Comparison of ENCODE assay signal across 8 cellular contexts in the genomic region with DNA sequence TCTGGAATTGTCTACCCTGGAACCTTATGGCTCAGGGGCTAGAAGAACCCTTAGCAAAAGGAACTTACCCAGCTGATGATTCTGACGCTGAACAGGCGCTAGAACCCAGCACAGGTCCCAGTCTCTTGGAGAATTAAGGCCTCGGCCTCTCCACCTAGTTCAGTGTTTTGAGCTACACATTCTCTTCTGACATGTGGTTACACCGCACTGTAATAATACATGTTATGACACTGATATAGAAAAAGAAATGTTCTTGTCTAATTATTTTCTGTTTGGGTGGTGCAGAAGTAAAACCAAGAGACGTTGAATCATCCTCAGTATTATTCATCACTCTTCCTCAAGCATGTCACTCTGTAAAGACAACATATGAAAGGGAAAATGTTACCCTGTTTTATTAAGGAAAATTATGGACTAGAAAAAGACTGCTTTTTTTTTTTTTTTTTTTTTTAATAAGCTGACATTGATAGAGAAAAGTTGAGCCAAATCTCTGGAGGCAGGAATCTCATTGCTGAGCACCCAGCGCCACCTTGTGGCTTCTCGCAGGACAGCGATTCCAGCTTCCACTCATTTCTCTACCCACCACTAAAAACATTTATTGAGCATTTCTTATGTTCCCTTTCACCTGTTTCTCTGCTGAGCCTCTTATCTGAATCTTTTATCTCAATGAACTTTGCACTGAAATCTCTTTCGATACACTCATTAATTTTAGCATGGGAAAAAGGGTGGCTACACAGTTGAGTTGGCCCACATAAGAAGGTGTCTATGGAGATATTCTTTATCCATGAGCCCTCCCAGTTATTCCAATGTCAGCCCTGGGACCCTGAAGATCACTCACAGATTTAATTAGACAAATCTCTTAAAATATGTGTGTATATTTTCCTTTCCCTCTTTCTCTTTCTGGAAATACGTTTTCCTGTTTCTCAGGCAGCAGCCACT. TPM values are rescaled to one million over a fixed set of nuclear protein-coding genes. Genes with fewer than 3 reads are reported as not detected.
DNase-seq lines count a peak whose midpoint lies in the region.

No MANE protein-coding gene starts in this region.

- H3K27me3 ChIP-seq in H7 (ENCODE audit: control insufficient read depth, insufficient read depth, low read length) = no peaks in the 10 kb centered on the region

- no peak overlapping the region for H3K4me3 ChIP-seq in H7 (ENCODE audit: insufficient read depth, low read depth, low read length)

- H3K36me3 ChIP-seq in H7 (replicated peaks; ENCODE audit: control insufficient read depth, insufficient read depth, low read length) = no peaks in the 10 kb centered on the region

- DNase-seq in NCI-H2081 (lab: John Stamatoyannopoulos, UW) = peak; percentile 17 to 21
- no peak for DNase-seq in NCI-H2081 treated with DMSO at 0.1 percent for 48 hours (lab: John Stamatoyannopoulos, UW)
- peak; percentile 52 for DNase-seq in H7
- peak; percentile 24 for DNase-seq in MV-4-11 (lab: John Stamatoyannopoulos, UW)
- DNase-seq in UCSD-AML1 (lab: John Stamatoyannopoulos, UW; ENCODE audit: unreplicated experiment) = peak; percentile 60
- peak; percentile 84 for DNase-seq in dermis blood vessel endothelial cell
- peak; percentile 73 to 83 for DNase-seq in lung microvascular endothelial cell (ENCODE audit: low read depth in 2 of 2)
- peak; percentile 4 to 11 for DNase-seq in stimulated activated CD8-positive, alpha-beta memory T cell treated with anti-CD3 and anti-CD28 coated beads, Interleukin-7, amount 100 ng/mL, for 48 hours (ENCODE audit: extremely low read depth in 1 of 2, low read depth in 1 of 2)

RNA-seq across cellular contexts. Expression of gene APLNR, which starts 12.6 kb away (rescaled TPM):
- total RNA-seq in H7 (2014; rRNA removed; shearing (Covaris generic)) = 1.4 and 3.4 TPM in 2 replicates
- total RNA-seq in dermis blood vessel endothelial cell (3.0 and 19.6 TPM in 2 replicates), lung microvascular endothelial cell (under 0.01 TPM in 2 replicates)
